Comparison of ENCODE assay signal across 8 cellular contexts in the genomic region with DNA sequence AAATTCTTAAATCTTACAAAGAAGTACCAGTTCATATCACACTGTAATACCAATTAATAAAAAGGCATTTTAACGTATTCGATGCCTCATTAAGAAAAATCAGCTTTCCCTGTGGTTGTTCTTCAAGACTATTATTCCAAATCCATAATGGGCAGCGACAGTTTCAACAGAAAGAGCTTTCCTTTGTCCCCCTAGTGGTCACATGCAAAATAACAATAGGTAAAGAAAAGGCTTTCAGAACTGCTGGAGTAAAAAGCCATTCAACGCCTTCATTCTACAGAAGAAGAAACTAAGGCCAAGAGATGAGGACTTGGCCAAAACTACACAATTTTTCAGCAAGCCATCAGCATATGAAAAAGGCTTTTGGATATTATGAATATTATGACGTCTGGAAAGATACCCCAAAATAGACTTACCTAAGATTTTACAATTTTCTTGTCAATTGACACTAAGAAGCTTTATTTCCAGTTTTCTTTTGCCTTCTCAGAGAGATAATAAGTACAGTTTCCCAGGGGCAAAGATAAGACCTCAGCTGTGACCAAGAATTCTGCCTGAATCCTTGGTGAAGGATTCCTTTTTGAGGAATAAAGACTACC. TPM values are rescaled to one million over a fixed set of nuclear protein-coding genes. Genes with fewer than 3 reads are reported as not detected.
A peak's percentile ranks its signal among the peaks of the same experiment; 100 is the strongest.
DNase-seq lines count a peak whose midpoint lies in the region; ATAC-seq and TF ChIP-seq lines count a peak whose summit lies in the region.

No MANE protein-coding gene starts in this region.

- POLR2A ChIA-PET in A673 (lab: Charles Lee; ENCODE audit: low non-redundant PET), result no interaction called here

- no peak overlapping the region for H3K4me3 ChIP-seq in A673 (ENCODE audit: low read depth, low read length, poor library complexity, severe bottlenecking)

- no peaks in the 10 kb centered on the region for H3K4me1 ChIP-seq in A673 (ENCODE audit: insufficient read depth, low read length, poor library complexity, severe bottlenecking)

- DNase-seq in A673 (ENCODE audit: low spot score), result peak; percentile 75
- DNase-seq in NCI-H1694 (lab: John Stamatoyannopoulos, UW), result peak; percentile 31
- peak; percentile 24 for DNase-seq in amniotic epithelial cell (ENCODE audit: low read depth)
- DNase-seq in left lobe of liver (ENCODE audit: low spot score), result no peak
- DNase-seq in NCI-H226, result no peak
- no peak for DNase-seq in activated naive CD4-positive, alpha-beta T cell treated with Interleukin-2 at 50 U/mL for 16 hours

- no peaks in the 10 kb centered on the region for H3K9me3 ChIP-seq in A673 (ENCODE audit: low read depth, low read length, poor library complexity, severe bottlenecking)

- intact Hi-C loops in A673 (cut with micrococcal nuclease; ENCODE audit: unreplicated experiment), result no loop called here

- no peak overlapping the region for H3K27ac ChIP-seq in A673 (ENCODE audit: low read depth, low read length, poor library complexity, severe bottlenecking)

- H3K36me3 ChIP-seq in A673 (ENCODE audit: insufficient read depth, low read length, poor library complexity, severe bottlenecking), result no peaks in the 10 kb centered on the region

- no peaks in the 10 kb centered on the region for H3K27me3 ChIP-seq in A673 (replicated peaks; ENCODE audit: insufficient read depth, low read depth, low read length, poor library complexity)

- TF ChIP-seq CTCF in A673 (conservative IDR thresholded peaks at IDR 0.05; ENCODE audit: low read depth, low read length), result peak; percentile 82

- CTCF ChIA-PET in A673 (lab: Charles Lee), result interaction anchor here (1.0 kb wide), 2 partner anchors 15 to 79 kb away, joined by 3 to 5 read pairs; no protein-coding TSS in a partner anchor

- ATAC-seq in GM18499 (IDR thresholded peaks at IDR 0.05; ENCODE audit: insufficient read depth, unreplicated experiment) (peak; percentile 50), left lobe of liver (peak; percentile 75), HG02763 (IDR thresholded peaks at IDR 0.05; ENCODE audit: unreplicated experiment) (no peak)

- no TSS peak for BruUV-seq in A673 (replicated peaks; lab: Mats Ljungman, UMichigan)

RNA-seq across cellular contexts. Expression of a gene that starts 6.7 kb away (rescaled TPM):
- total RNA-seq in A673 (2021) (3.6 and 4.1 TPM in 2 replicates), left lobe of liver (1.3 TPM)

Comparison
In these comparisons a context has a peak if more than half of its experiments do, and no peak if none do; other contexts are left out.
1. DNase-seq: peak in A673 (single experiment), NCI-H1694 (single experiment) and amniotic epithelial cell (single experiment); none in left lobe of liver (single experiment), NCI-H226 (single experiment) and activated naive CD4-positive, alpha-beta T cell treated with Interleukin-2 at 50 U/mL for 16 hours (single experiment).